8 cellular contexts compared by ENCODE assay signal in the genomic region with DNA sequence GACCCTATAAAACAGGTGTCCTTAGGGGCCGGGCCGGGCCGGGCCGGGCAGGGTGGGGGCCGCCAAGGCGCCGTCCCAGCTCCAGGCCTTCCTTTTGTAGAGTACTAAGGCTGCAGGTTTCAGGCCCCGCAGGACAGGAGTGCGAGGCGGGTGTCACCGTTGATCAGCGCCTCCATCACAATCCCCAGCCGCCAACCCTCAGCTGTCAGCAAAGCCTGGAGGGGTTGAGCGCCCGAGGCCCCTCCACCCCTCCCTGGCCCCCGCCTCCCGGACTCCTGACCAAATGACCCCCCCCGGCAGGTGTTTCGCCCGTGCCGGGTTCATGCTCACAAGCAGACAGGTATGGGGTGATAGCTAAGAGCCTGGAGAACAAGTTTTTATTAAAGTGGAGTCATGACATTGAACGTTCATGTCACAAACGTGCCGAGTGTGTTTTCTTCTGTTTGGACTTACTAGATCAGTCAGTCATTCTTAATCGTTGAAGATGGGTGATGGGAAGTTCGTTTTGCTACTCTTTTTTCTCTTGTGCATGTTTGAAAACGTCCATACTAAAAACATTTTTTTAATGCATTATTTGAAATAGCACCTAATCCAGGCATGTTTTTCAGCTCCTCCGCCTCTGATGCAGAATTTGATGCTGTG. TPM values are rescaled to one million over a fixed set of nuclear protein-coding genes. Genes with fewer than 3 reads are reported as not detected.
DNase-seq lines count a peak whose midpoint lies in the region; ATAC-seq and TF ChIP-seq lines count a peak whose summit lies in the region.

No MANE protein-coding gene starts in this region.

- H3K4me1 ChIP-seq in neuron (ENCODE audit: insufficient read depth, low read length), result peaks cover 7% of the 10 kb centered on the region

- peak; percentile 27 for ATAC-seq in HG03280 (IDR thresholded peaks at IDR 0.05; ENCODE audit: unreplicated experiment)

- intact Hi-C loops in activated naive CD4-positive, alpha-beta T cell treated with anti-CD3 and anti-CD28 coated beads for 36 hours (cut with micrococcal nuclease), result loop anchor here (1.0 to 2.0 kb wide), 5 partner anchors 21 to 292 kb away; partner anchors contain the start of genes CIAPIN1, COQ9 and PLLP
- intact Hi-C loops in posterior vena cava (cut with DNase I), result no loop called here

- H3K9me3 Mint-ChIP-seq in activated naive CD4-positive, alpha-beta T cell treated with anti-CD3 and anti-CD28 coated beads for 36 hours, result no peaks in the 10 kb centered on the region

- H2AFZ ChIP-seq in neuron (ENCODE audit: low read depth, low read length), result peak overlapping the region; percentile 77

- no peaks in the 10 kb centered on the region for H3K27me3 Mint-ChIP-seq in activated naive CD4-positive, alpha-beta T cell treated with anti-CD3 and anti-CD28 coated beads for 36 hours (ENCODE audit: low read depth)

- DNase-seq in activated naive CD4-positive, alpha-beta T cell treated with anti-CD3 and anti-CD28 coated beads for 36 hours, result no peak
- DNase-seq in activated naive CD4-positive, alpha-beta T cell treated with Interleukin-2 at 50 U/mL for 16 hours, result no peak
- peak; percentile 42 for DNase-seq in WERI-Rb-1
- peak; percentile 14 for DNase-seq in fibroblast of pulmonary artery (ENCODE audit: low read depth)
- DNase-seq in kidney tubule cell (ENCODE audit: low spot score), result no peak
- no peak for DNase-seq in posterior vena cava (ENCODE audit: low spot score)

- CTCF ChIA-PET in activated naive CD4-positive, alpha-beta T cell treated with anti-CD3 and anti-CD28 coated beads for 36 hours (lab: Charles Lee), result interaction anchor here (0.6 to 1.8 kb wide), 7 partner anchors 8 to 171 kb away, joined by 3 to 8 read pairs (median 4); no protein-coding TSS in a partner anchor

- TF ChIP-seq CTCF in WERI-Rb-1 (IDR thresholded peaks at IDR 0.05; ENCODE audit: low read depth, low read length) (no peak), fibroblast of pulmonary artery (IDR thresholded peaks at IDR 0.05; ENCODE audit: low read length, missing control alignments) (no peak)

- peak overlapping the region; percentile 90 for H3K27ac ChIP-seq in WERI-Rb-1

- H3K4me3 Mint-ChIP-seq in activated naive CD4-positive, alpha-beta T cell treated with anti-CD3 and anti-CD28 coated beads for 36 hours, result peak overlapping the region; percentile 93

- H3K9me3 ChIP-seq in WERI-Rb-1 (ENCODE audit: severe bottlenecking) (no peaks in the 10 kb centered on the region), neuron (ENCODE audit: low read length) (peaks cover 2% of the 10 kb centered on the region)

- H3K27me3 ChIP-seq in WERI-Rb-1 (ENCODE audit: insufficient read depth, low read depth, severe bottlenecking) (no peaks in the 10 kb centered on the region), neuron (ENCODE audit: insufficient read depth, low read length) (no peaks in the 10 kb centered on the region)

- no peak overlapping the region for H3K27ac Mint-ChIP-seq in activated naive CD4-positive, alpha-beta T cell treated with anti-CD3 and anti-CD28 coated beads for 36 hours

- H3K36me3 ChIP-seq in WERI-Rb-1 (peaks cover 34% of the 10 kb centered on the region), neuron (ENCODE audit: insufficient read depth, low read length) (peaks cover 30% of the 10 kb centered on the region)

- peak overlapping the region; percentile 91 for H3K4me3 ChIP-seq in WERI-Rb-1 (ENCODE audit: low read depth, low read length)
- peak overlapping the region; percentile 73 for H3K4me3 ChIP-seq in fibroblast of pulmonary artery (replicated peaks; ENCODE audit: low read depth, low read length)
- H3K4me3 ChIP-seq in neuron (ENCODE audit: low read length), result peak overlapping the region; percentile 52

- peaks cover 4% of the 10 kb centered on the region for H3K36me3 Mint-ChIP-seq in activated naive CD4-positive, alpha-beta T cell treated with anti-CD3 and anti-CD28 coated beads for 36 hours (ENCODE audit: low read depth)

- H3K4me1 Mint-ChIP-seq in activated naive CD4-positive, alpha-beta T cell treated with anti-CD3 and anti-CD28 coated beads for 36 hours (ENCODE audit: low read depth), result peaks cover 16% of the 10 kb centered on the region

RNA-seq across cellular contexts. Expression of gene ARL2BP, which starts 0.5 kb away (rescaled TPM):
- 10 to 100 TPM; 11.0 to 11.2 TPM for total RNA-seq in activated naive CD4-positive, alpha-beta T cell treated with anti-CD3 and anti-CD28 coated beads for 36 hours
- 10 to 100 TPM; 48.4 to 49.6 TPM for total RNA-seq in posterior vena cava

RNA-seq across cellular contexts. Expression of gene PLLP, which starts 38.9 kb away (rescaled TPM):
- under 1 TPM; 0.25 to 0.41 TPM for total RNA-seq in activated naive CD4-positive, alpha-beta T cell treated with anti-CD3 and anti-CD28 coated beads for 36 hours
- 1 to 10 TPM; 1.7 to 3.8 TPM for total RNA-seq in posterior vena cava

RNA-seq across cellular contexts. Expression of gene RSPRY1, which starts 59.5 kb away (rescaled TPM):
- total RNA-seq in activated naive CD4-positive, alpha-beta T cell treated with anti-CD3 and anti-CD28 coated beads for 36 hours, result 10 to 100 TPM; 25.7 to 28.7 TPM
- total RNA-seq in posterior vena cava, result 10 to 100 TPM; 26.8 to 27.6 TPM

RNA-seq across cellular contexts. Expression of gene PSME3IP1, which starts 59.8 kb away (rescaled TPM):
- total RNA-seq in activated naive CD4-positive, alpha-beta T cell treated with anti-CD3 and anti-CD28 coated beads for 36 hours, result 100 to 1,000 TPM; 106 to 110 TPM
- total RNA-seq in posterior vena cava, result 10 to 100 TPM; 56.0 to 56.1 TPM

Comparison
In these comparisons a context has a peak if more than half of its experiments do, and no peak if none do; other contexts are left out.
1. DNase-seq: peak in WERI-Rb-1 (single experiment) and fibroblast of pulmonary artery (single experiment); none in activated naive CD4-positive, alpha-beta T cell treated with anti-CD3 and anti-CD28 coated beads for 36 hours (single experiment), activated naive CD4-positive, alpha-beta T cell treated with Interleukin-2 at 50 U/mL for 16 hours (single experiment), kidney tubule cell (single experiment) and posterior vena cava (single experiment).
2. RNA of gene ARL2BP, which starts 0.5 kb away (total RNA-seq): 48.4 to 49.6 TPM in posterior vena cava; 11.0 to 11.2 TPM in activated naive CD4-positive, alpha-beta T cell treated with anti-CD3 and anti-CD28 coated beads for 36 hours; every median in the first group is over 4 times any median in the second.
3. Peak in every context shown above with its lines, with median percentiles within 50 percentile points of each other: H3K4me3 ChIP-seq.